ENCODE assay signal across 8 cellular contexts in genomic region chr7:78704504-78704903, GRCh38.
"Had no signal": no experiment of that assay in that cellular context is flagged by ENCODE, and none has a peak within 500 bp of the region (broad histone marks: within the 10 kb centered on the region; RNA-seq: fewer than 3 reads in every experiment).

No MANE protein-coding gene starts in this region.

- ATAC-seq: GM12878 had no signal

- H3K4me3 ChIP-seq: GM12878 had no signal

- DNase-seq: GDM1, GF-D8 had no signal

- FAIRE-seq: G401.6, GM12878, GM12891, GM12892, GM18507, GM19239 had no signal
